ENCODE assay signal across 8 cellular contexts in genomic region chr5:61625682-61626620, GRCh38.
A peak's percentile ranks its signal among the peaks of the same experiment; 100 is the strongest.
DNase-seq lines count a peak whose midpoint lies in the region; ATAC-seq and TF ChIP-seq lines count a peak whose summit lies in the region.

No MANE protein-coding gene starts in this region.

- peak; percentile 84 for DNase-seq in GM03348 (ENCODE audit: low spot score)
- peak; percentile 46 for DNase-seq in activated CD8-positive, alpha-beta T cell treated with anti-CD3 and anti-CD28 coated beads for 36 hours
- peak; percentile 41 for DNase-seq in fibroblast of gingiva (ENCODE audit: low read depth)
- peak; percentile 68 for DNase-seq in mucosa of gallbladder (ENCODE audit: low spot score)
- peak; percentile 47 to 65 for DNase-seq in stimulated activated naive CD8-positive, alpha-beta T cell treated with anti-CD3 and anti-CD28 coated beads, Interleukin-15, amount 100 ng/mL, for 72 hours
- DNase-seq in NCI-H446 treated with DMSO at 0.1 percent for 48 hours (lab: John Stamatoyannopoulos, UW): no peak
- no peak for DNase-seq in NCI-H2227 (lab: John Stamatoyannopoulos, UW; ENCODE audit: unreplicated experiment)

- peak; percentile 73 for ATAC-seq in HG03045 (IDR thresholded peaks at IDR 0.05; ENCODE audit: unreplicated experiment)
- peak; percentile 72 for ATAC-seq in activated CD8-positive, alpha-beta T cell treated with anti-CD3 and anti-CD28 coated beads for 36 hours
- ATAC-seq in stimulated activated naive CD8-positive, alpha-beta T cell treated with anti-CD3 and anti-CD28 coated beads, Interleukin-15, amount 100 ng/mL, for 72 hours: peak; percentile 86

- CTCF ChIA-PET in activated CD8-positive, alpha-beta T cell treated with anti-CD3 and anti-CD28 coated beads for 36 hours (lab: Charles Lee): interaction anchor here (3.6 kb wide), 1 partner anchor 32 kb away, joined by 17 read pairs; no protein-coding TSS in a partner anchor

- H3K36me3 Mint-ChIP-seq in activated CD8-positive, alpha-beta T cell treated with anti-CD3 and anti-CD28 coated beads for 36 hours (ENCODE audit: low read depth): no peaks in the 10 kb centered on the region

- H3K4me3 Mint-ChIP-seq in activated CD8-positive, alpha-beta T cell treated with anti-CD3 and anti-CD28 coated beads for 36 hours: peak overlapping the region; percentile 41
- peak overlapping the region; percentile 66 to 75 for H3K4me3 Mint-ChIP-seq in stimulated activated naive CD8-positive, alpha-beta T cell treated with anti-CD3 and anti-CD28 coated beads, Interleukin-15, amount 100 ng/mL, for 72 hours

- H3K9me3 Mint-ChIP-seq in activated CD8-positive, alpha-beta T cell treated with anti-CD3 and anti-CD28 coated beads for 36 hours: no peaks in the 10 kb centered on the region
- no peaks in the 10 kb centered on the region for H3K9me3 Mint-ChIP-seq in stimulated activated naive CD8-positive, alpha-beta T cell treated with anti-CD3 and anti-CD28 coated beads, Interleukin-15, amount 100 ng/mL, for 72 hours

- no peak for TF ChIP-seq CTCF in activated CD8-positive, alpha-beta T cell treated with anti-CD3 and anti-CD28 coated beads for 36 hours (IDR thresholded peaks at IDR 0.05)

- peaks cover 45% of the 10 kb centered on the region for H3K27me3 Mint-ChIP-seq in activated CD8-positive, alpha-beta T cell treated with anti-CD3 and anti-CD28 coated beads for 36 hours
- H3K27me3 Mint-ChIP-seq in stimulated activated naive CD8-positive, alpha-beta T cell treated with anti-CD3 and anti-CD28 coated beads, Interleukin-15, amount 100 ng/mL, for 72 hours: peaks cover 27% of the 10 kb centered on the region

- intact Hi-C loops in activated CD8-positive, alpha-beta T cell treated with anti-CD3 and anti-CD28 coated beads for 36 hours (cut with micrococcal nuclease): no loop called here

- H3K4me1 Mint-ChIP-seq in activated CD8-positive, alpha-beta T cell treated with anti-CD3 and anti-CD28 coated beads for 36 hours (ENCODE audit: low read depth): peaks cover 10% of the 10 kb centered on the region
- H3K4me1 Mint-ChIP-seq in stimulated activated naive CD8-positive, alpha-beta T cell treated with anti-CD3 and anti-CD28 coated beads, Interleukin-15, amount 100 ng/mL, for 72 hours: peaks cover 20% of the 10 kb centered on the region

- POLR2A ChIA-PET in activated CD8-positive, alpha-beta T cell treated with anti-CD3 and anti-CD28 coated beads for 36 hours (lab: Charles Lee): no interaction called here

- H3K27ac Mint-ChIP-seq in activated CD8-positive, alpha-beta T cell treated with anti-CD3 and anti-CD28 coated beads for 36 hours: no peak overlapping the region
- H3K27ac Mint-ChIP-seq in stimulated activated naive CD8-positive, alpha-beta T cell treated with anti-CD3 and anti-CD28 coated beads, Interleukin-15, amount 100 ng/mL, for 72 hours: peak overlapping the region in 1 of 2 donors; percentile 63

Comparison
In these comparisons a context has a peak if more than half of its experiments do, and no peak if none do; other contexts are left out.
1. DNase-seq: peak in GM03348 (single experiment), activated CD8-positive, alpha-beta T cell treated with anti-CD3 and anti-CD28 coated beads for 36 hours (single experiment), fibroblast of gingiva (single experiment), mucosa of gallbladder (single experiment) and stimulated activated naive CD8-positive, alpha-beta T cell treated with anti-CD3 and anti-CD28 coated beads, Interleukin-15, amount 100 ng/mL, for 72 hours (2 of 2); none in NCI-H446 treated with DMSO at 0.1 percent for 48 hours (single experiment) and NCI-H2227 (single experiment).
2. Peak in every context shown above with its lines, with median percentiles within 50 percentile points of each other: ATAC-seq.